Comparison of ENCODE assay signal across 22 cellular contexts in the genomic region with DNA sequence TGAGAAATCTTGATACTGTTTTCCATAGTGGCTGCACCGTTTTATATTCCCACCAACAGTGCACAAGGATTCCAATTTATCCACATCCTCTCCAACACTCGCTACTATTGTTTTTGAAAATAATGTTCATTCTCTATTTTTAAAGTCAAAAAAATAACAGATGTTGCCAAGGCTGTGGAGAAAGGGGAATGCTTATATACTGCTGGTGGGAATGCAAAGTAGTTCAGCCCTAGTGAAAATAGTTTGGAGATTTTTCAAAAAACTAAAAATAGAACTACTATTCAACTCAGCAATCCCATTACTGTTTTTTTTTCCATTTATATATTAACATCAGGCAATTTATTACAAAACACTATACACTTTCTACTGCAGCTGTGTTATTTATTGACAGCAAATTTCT.
"Had no signal": no experiment of that assay in that cellular context is flagged by ENCODE, and none has a peak within 500 bp of the region (broad histone marks: within the 10 kb centered on the region; RNA-seq: fewer than 3 reads in every experiment).

No MANE protein-coding gene starts in this region.

- ATAC-seq: activated CD8-positive, alpha-beta T cell treated with anti-CD3 and anti-CD28 coated beads, Interleukin-2, amount 10 ng/mL, durations not matched to agents 7 days and 5 days; T-helper 17 cell; WTC11 had no signal

- H3K27me3 ChIP-seq: ascending aorta had no signal

- H3K4me3 ChIP-seq: ascending aorta had no signal

- H3K4me1 ChIP-seq: ascending aorta had no signal

- H3K36me3 ChIP-seq: ascending aorta had no signal

- H3K9me3 Mint-ChIP-seq: activated naive CD4-positive, alpha-beta T cell treated with anti-CD3 and anti-CD28 coated beads, Interleukin-2, amount 50 U/mL, for 24 hours; activated T-cell treated with anti-CD3 and anti-CD28 coated beads, Interleukin-2, amount 50 U/mL, for 24 hours; activated T-helper 1 cell treated with anti-CD3 and anti-CD28 coated beads, Interleukin-12 subunit alpha, Interleukin-12 subunit beta, Interleukin-2, Interleukin-4 antibody, amounts not matched to agents 30 ng/mL and 10 ng/mL and 1 ng/mL, durations not matched to agents 14 hours and 24 hours and 36 hours had no signal

- DNase-seq: activated CD4-positive, alpha-beta T cell treated with anti-CD3 and anti-CD28 coated beads for 48 hours; activated CD4-positive, alpha-beta T cell treated with anti-CD3 and anti-CD28 coated beads, Interleukin-2, amount 50 U/mL, for 4 hours; activated CD4-positive, CD25-positive, alpha-beta regulatory T cell treated with anti-CD3 and anti-CD28 coated beads, Interleukin-2, amount 50 U/mL, for 72 hours; activated CD8-positive, alpha-beta T cell treated with anti-CD3 and anti-CD28 coated beads, Interleukin-2, amount 10 ng/mL, durations not matched to agents 7 days and 5 days; activated effector memory CD4-positive, alpha-beta T cell treated with Interleukin-2 at 50 U/mL for 16 hours; activated naive CD4-positive, alpha-beta T cell; activated T-cell treated with anti-CD3 and anti-CD28 coated beads, Interleukin-2, amount 50 U/mL, for 24 hours; amniotic stem cell; Karpas-422; MM.1S; NCI-H1105; NCI-H1436 treated with DMSO at 0.1 percent for 48 hours; NCI-H187; NCI-H2081; NCI-H524; SHP77 treated with DMSO at 0.1 percent for 48 hours; T-helper 17 cell; T-helper 9 cell had no signal

- H3K4me1 Mint-ChIP-seq: activated naive CD4-positive, alpha-beta T cell treated with anti-CD3 and anti-CD28 coated beads, Interleukin-2, amount 50 U/mL, for 24 hours; T-helper 17 cell; WTC11 had no signal

- H3K27me3 Mint-ChIP-seq: activated naive CD4-positive, alpha-beta T cell treated with anti-CD3 and anti-CD28 coated beads, Interleukin-2, amount 50 U/mL, for 24 hours; T-helper 17 cell had no signal

- H3K27ac Mint-ChIP-seq: activated CD8-positive, alpha-beta T cell treated with anti-CD3 and anti-CD28 coated beads, Interleukin-2, amount 10 ng/mL, durations not matched to agents 7 days and 5 days; activated naive CD4-positive, alpha-beta T cell treated with anti-CD3 and anti-CD28 coated beads, Interleukin-2, amount 50 U/mL, for 24 hours; activated T-cell treated with anti-CD3 and anti-CD28 coated beads, Interleukin-2, amount 50 U/mL, for 24 hours; activated T-helper 1 cell treated with anti-CD3 and anti-CD28 coated beads, Interleukin-12 subunit alpha, Interleukin-12 subunit beta, Interleukin-2, Interleukin-4 antibody, amounts not matched to agents 30 ng/mL and 10 ng/mL and 1 ng/mL, durations not matched to agents 14 hours and 24 hours and 36 hours; T-helper 17 cell; WTC11 had no signal

- H3K4me3 Mint-ChIP-seq: activated CD8-positive, alpha-beta T cell treated with anti-CD3 and anti-CD28 coated beads, Interleukin-2, amount 10 ng/mL, durations not matched to agents 7 days and 5 days; activated naive CD4-positive, alpha-beta T cell treated with anti-CD3 and anti-CD28 coated beads, Interleukin-2, amount 50 U/mL, for 24 hours; activated T-cell treated with anti-CD3 and anti-CD28 coated beads, Interleukin-2, amount 50 U/mL, for 24 hours; activated T-helper 1 cell treated with anti-CD3 and anti-CD28 coated beads, Interleukin-12 subunit alpha, Interleukin-12 subunit beta, Interleukin-2, Interleukin-4 antibody, amounts not matched to agents 30 ng/mL and 10 ng/mL and 1 ng/mL, durations not matched to agents 14 hours and 24 hours and 36 hours; T-helper 17 cell; WTC11 had no signal

- H3K27ac ChIP-seq: ascending aorta had no signal

- H3K36me3 Mint-ChIP-seq: activated naive CD4-positive, alpha-beta T cell treated with anti-CD3 and anti-CD28 coated beads, Interleukin-2, amount 50 U/mL, for 24 hours had no signal
